In genomic region chr9:112890106-112891081, GRCh38 we compare ENCODE assay signal across 10 cellular contexts. TPM values are rescaled to one million over a fixed set of nuclear protein-coding genes. Genes with fewer than 3 reads are reported as not detected.
DNase-seq lines count a peak whose midpoint lies in the region; ATAC-seq and TF ChIP-seq lines count a peak whose summit lies in the region.
"Had no signal": no experiment of that assay in that cellular context is flagged by ENCODE, and none has a peak within 500 bp of the region (broad histone marks: within the 10 kb centered on the region; RNA-seq: fewer than 3 reads in every experiment).

SLC46A2 (minus strand) TSS chr9:112890876; CDS start chr9:112890681, 195 bp downstream.

- H3K4me3 ChIP-seq in body of pancreas (no peak within 1 kb of the TSS), iPS-11a (ENCODE audit: low read depth, low read length) (peak within 1 kb of the TSS; percentile 47), psoas muscle (peak within 1 kb of the TSS; percentile 66)

- H3K4me3 Mint-ChIP-seq in activated T-helper 2 cell treated with anti-CD3 and anti-CD28 coated beads, Interferon-gamma antibody, Interleukin-2, Interleukin-4, amounts not matched to agents 10 μg/mL and 5 μg/mL and 100 μg/mL, durations not matched to agents 14 hours and 24 hours and 36 hours (ENCODE audit: low read depth), result no peak within 1 kb of the TSS

- no peak within 1 kb of the TSS for H3K27ac ChIP-seq in body of pancreas
- H3K27ac ChIP-seq in psoas muscle, result no peak within 1 kb of the TSS

- no peaks in the 10 kb centered on the region for H3K36me3 Mint-ChIP-seq in activated T-helper 2 cell treated with anti-CD3 and anti-CD28 coated beads, Interferon-gamma antibody, Interleukin-2, Interleukin-4, amounts not matched to agents 10 μg/mL and 5 μg/mL and 100 μg/mL, durations not matched to agents 14 hours and 24 hours and 36 hours (ENCODE audit: low read depth)

- H3K27ac Mint-ChIP-seq in activated T-helper 2 cell treated with anti-CD3 and anti-CD28 coated beads, Interferon-gamma antibody, Interleukin-2, Interleukin-4, amounts not matched to agents 10 μg/mL and 5 μg/mL and 100 μg/mL, durations not matched to agents 14 hours and 24 hours and 36 hours, result no peak within 1 kb of the TSS

- H3K9me3 Mint-ChIP-seq in activated T-helper 2 cell treated with anti-CD3 and anti-CD28 coated beads, Interferon-gamma antibody, Interleukin-2, Interleukin-4, amounts not matched to agents 10 μg/mL and 5 μg/mL and 100 μg/mL, durations not matched to agents 14 hours and 24 hours and 36 hours, result no peaks in the 10 kb centered on the region

- intact Hi-C loops in body of pancreas (cut with DNase I), result no loop called here
- intact Hi-C loops in psoas muscle (cut with DNase I), result loop anchor here in 1 of 2 donors (1.0 kb wide), 1 partner anchor 26 kb away; no protein-coding TSS in a partner anchor
- intact Hi-C loops in activated T-helper 2 cell treated with anti-CD3 and anti-CD28 coated beads, Interferon-gamma antibody, Interleukin-2, Interleukin-4, amounts not matched to agents 10 μg/mL and 5 μg/mL and 100 μg/mL, durations not matched to agents 14 hours and 24 hours and 36 hours (cut with micrococcal nuclease), result no loop called here

- peaks cover 12% of the 10 kb centered on the region for H3K4me1 ChIP-seq in body of pancreas
- H3K4me1 ChIP-seq in psoas muscle, result no peaks in the 10 kb centered on the region

- 9 to 18% methylated on average over 22 to 76 of the region's 78 CpGs for WGBS in body of pancreas, 2 donors
- 9 to 19% (median 13%) methylated on average over 58 to 78 of the region's 78 CpGs for WGBS in psoas muscle, 3 donors

- H3K4me1 Mint-ChIP-seq in activated T-helper 2 cell treated with anti-CD3 and anti-CD28 coated beads, Interferon-gamma antibody, Interleukin-2, Interleukin-4, amounts not matched to agents 10 μg/mL and 5 μg/mL and 100 μg/mL, durations not matched to agents 14 hours and 24 hours and 36 hours (ENCODE audit: low read depth), result peaks cover 8% of the 10 kb centered on the region

- TF ChIP-seq CTCF in body of pancreas (IDR thresholded peaks at IDR 0.05) (no peak), psoas muscle (IDR thresholded peaks at IDR 0.05) (no peak)

- H3K36me3 ChIP-seq in body of pancreas (replicated peaks in 1 of 2; ENCODE audit: insufficient read depth in 1 of 2, low read depth in 2 of 2) (no peaks in the 10 kb centered on the region), psoas muscle (ENCODE audit: insufficient read depth in 1 of 2, low read depth in 1 of 2) (no peaks in the 10 kb centered on the region)

- H3K27me3 ChIP-seq in body of pancreas (peaks cover 0 to 11% of the 10 kb centered on the region in 2 donors), psoas muscle (ENCODE audit: insufficient read depth in 3 of 3, low read length in 2 of 3) (no peaks in the 10 kb centered on the region)

- ATAC-seq in body of pancreas (peak; percentile 9), psoas muscle (peak; percentile 53 to 86 (median 76))
- ATAC-seq: naive thymus-derived CD8-positive, alpha-beta T cell had no signal

- DNase-seq in GM03348 (ENCODE audit: low spot score) (peak; percentile 52), body of pancreas (peak in 3 of 4 donors; percentile 19 to 23 (median 20)), psoas muscle (peak; percentile 27 to 61), SKM-1 (lab: John Stamatoyannopoulos, UW; ENCODE audit: unreplicated experiment) (no peak), superior temporal gyrus (ENCODE audit: extremely low spot score) (no peak), NCI-H446 (lab: John Stamatoyannopoulos, UW) (no peak)
- DNase-seq in activated T-helper 2 cell treated with anti-CD3 and anti-CD28 coated beads, Interferon-gamma antibody, Interleukin-2, Interleukin-4, amounts not matched to agents 10 μg/mL and 5 μg/mL and 100 μg/mL, durations not matched to agents 14 hours and 24 hours and 36 hours (ENCODE audit: low spot score), result no peak
- DNase-seq: naive thymus-derived CD8-positive, alpha-beta T cell; NCI-H446 treated with DMSO at 0.1 percent for 48 hours had no signal

- H3K9me3 ChIP-seq in body of pancreas, result no peaks in the 10 kb centered on the region
- H3K9me3 ChIP-seq in psoas muscle, result no peaks in the 10 kb centered on the region

- H3K27me3 Mint-ChIP-seq in activated T-helper 2 cell treated with anti-CD3 and anti-CD28 coated beads, Interferon-gamma antibody, Interleukin-2, Interleukin-4, amounts not matched to agents 10 μg/mL and 5 μg/mL and 100 μg/mL, durations not matched to agents 14 hours and 24 hours and 36 hours (ENCODE audit: low read depth), result peaks cover 28% of the 10 kb centered on the region

- peak in 1 of 3 donors; percentile 13 for TF ChIP-seq POLR2A in body of pancreas (IDR thresholded peaks at IDR 0.05)

RNA-seq across cellular contexts. Expression of gene SLC46A2, which starts in this region (rescaled TPM):
- total RNA-seq in body of pancreas, result under 1 TPM in 1 of 2 donors, not detected in 1; 0.78 TPM
- total RNA-seq in psoas muscle, result not detected
- under 1 TPM in 1 of 3 donors, not detected in 2; 0.01 TPM for polyA plus RNA-seq in psoas muscle
- not detected in 2 replicates for total RNA-seq in activated T-helper 2 cell treated with anti-CD3 and anti-CD28 coated beads, Interferon-gamma antibody, Interleukin-2, Interleukin-4, amounts not matched to agents 10 μg/mL and 5 μg/mL and 100 μg/mL, durations not matched to agents 14 hours and 24 hours and 36 hours
- total RNA-seq: naive thymus-derived CD8-positive, alpha-beta T cell had no signal

Comparison
In these comparisons a context has a peak if more than half of its experiments do, and no peak if none do; other contexts are left out.
1. Peak in DNase-seq and ATAC-seq in body of pancreas; RNA of the gene not detected or under 1 TPM.
2. Peak in DNase-seq, ATAC-seq and H3K4me3 ChIP-seq in psoas muscle; RNA of the gene not detected or under 1 TPM.